Comparison of ENCODE assay signal across 8 cellular contexts in the genomic region with DNA sequence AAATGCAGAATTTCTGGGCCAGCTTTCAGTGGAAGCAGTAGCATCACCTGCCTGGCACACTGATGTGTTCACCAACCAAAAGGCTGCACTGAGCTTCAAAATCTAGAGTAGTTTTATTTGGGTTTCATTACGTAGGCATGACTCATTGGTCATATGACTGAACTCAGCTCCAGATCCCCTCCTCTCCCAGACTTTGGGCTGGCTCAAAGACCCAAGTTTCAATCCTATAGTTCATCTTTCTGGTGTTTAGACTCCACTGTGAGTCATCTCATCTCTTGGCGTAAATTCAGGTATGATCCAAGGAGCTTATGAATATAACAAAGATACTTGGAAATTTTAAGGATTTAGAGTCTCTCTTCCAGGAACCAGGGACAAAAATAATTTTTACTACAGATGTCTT.
DNase-seq lines count a peak whose midpoint lies in the region; ATAC-seq and TF ChIP-seq lines count a peak whose summit lies in the region.

No MANE protein-coding gene starts in this region.

- peaks cover 20% of the 10 kb centered on the region for H3K36me3 Mint-ChIP-seq in activated naive CD4-positive, alpha-beta T cell treated with anti-CD3 and anti-CD28 coated beads, Interleukin-2, amount 10 ng/mL, durations not matched to agents 7 days and 5 days

- no peak for ATAC-seq in GM21723 (IDR thresholded peaks at IDR 0.05; ENCODE audit: unreplicated experiment)
- ATAC-seq in GM18519 (IDR thresholded peaks at IDR 0.05; ENCODE audit: low FRiP score, unreplicated experiment) = no peak
- ATAC-seq in HG03280 (IDR thresholded peaks at IDR 0.05; ENCODE audit: unreplicated experiment) = no peak

- TF ChIP-seq CTCF in tibial artery (IDR thresholded peaks at IDR 0.05) = no peak

- no peaks in the 10 kb centered on the region for H3K9me3 Mint-ChIP-seq in activated naive CD4-positive, alpha-beta T cell treated with anti-CD3 and anti-CD28 coated beads, Interleukin-2, amount 10 ng/mL, durations not matched to agents 7 days and 5 days

- no peaks in the 10 kb centered on the region for H3K9me3 ChIP-seq in tibial artery

- CTCF ChIA-PET in activated naive CD4-positive, alpha-beta T cell treated with anti-CD3 and anti-CD28 coated beads, Interleukin-2, amount 10 ng/mL, durations not matched to agents 7 days and 5 days (lab: Charles Lee) = no interaction called here

- H3K27me3 Mint-ChIP-seq in activated naive CD4-positive, alpha-beta T cell treated with anti-CD3 and anti-CD28 coated beads, Interleukin-2, amount 10 ng/mL, durations not matched to agents 7 days and 5 days = no peaks in the 10 kb centered on the region

- peaks cover 7% of the 10 kb centered on the region for H3K4me1 Mint-ChIP-seq in activated naive CD4-positive, alpha-beta T cell treated with anti-CD3 and anti-CD28 coated beads, Interleukin-2, amount 10 ng/mL, durations not matched to agents 7 days and 5 days

- H3K27me3 ChIP-seq in tibial artery = no peaks in the 10 kb centered on the region

- peak overlapping the region; percentile 7 for H3K27ac Mint-ChIP-seq in activated naive CD4-positive, alpha-beta T cell treated with anti-CD3 and anti-CD28 coated beads, Interleukin-2, amount 10 ng/mL, durations not matched to agents 7 days and 5 days

- intact Hi-C loops in tibial artery (cut with DNase I; ENCODE audit: low total_unique reads) = no loop called here

- H3K36me3 ChIP-seq in tibial artery = peaks cover 8 to 15% (median 10%) of the 10 kb centered on the region in 3 donors

- H3K4me3 ChIP-seq in tibial artery = no peak overlapping the region

- peak overlapping the region; percentile 33 to 59 for H3K27ac ChIP-seq in tibial artery

- no peak for DNase-seq in activated naive CD4-positive, alpha-beta T cell treated with anti-CD3 and anti-CD28 coated beads, Interleukin-2, amount 10 ng/mL, durations not matched to agents 7 days and 5 days
- DNase-seq in activated naive CD4-positive, alpha-beta T cell treated with Interleukin-2 at 50 U/mL for 16 hours = no peak
- peak; percentile 61 for DNase-seq in T1000 (lab: John Stamatoyannopoulos, UW)
- peak; percentile 94 for DNase-seq in hepatic stellate cell (ENCODE audit: low spot score)
- no peak for DNase-seq in tibial artery

- H3K4me1 ChIP-seq in tibial artery = peaks cover 0 to 53% (median 19%) of the 10 kb centered on the region in 4 donors

- H3K4me3 Mint-ChIP-seq in activated naive CD4-positive, alpha-beta T cell treated with anti-CD3 and anti-CD28 coated beads, Interleukin-2, amount 10 ng/mL, durations not matched to agents 7 days and 5 days = no peak overlapping the region

Comparison
In these comparisons a context has a peak if more than half of its experiments do, and no peak if none do; other contexts are left out.
1. DNase-seq: peak in T1000 (single experiment) and hepatic stellate cell (single experiment); none in activated naive CD4-positive, alpha-beta T cell treated with anti-CD3 and anti-CD28 coated beads, Interleukin-2, amount 10 ng/mL, durations not matched to agents 7 days and 5 days (single experiment), activated naive CD4-positive, alpha-beta T cell treated with Interleukin-2 at 50 U/mL for 16 hours (single experiment) and tibial artery (0 of 2).